8 cellular contexts compared by ENCODE assay signal in genomic region chr16:75148311-75149195, GRCh38. TPM values are rescaled to one million over a fixed set of nuclear protein-coding genes. Genes with fewer than 3 reads are reported as not detected.
DNase-seq lines count a peak whose midpoint lies in the region; ATAC-seq lines count a peak whose summit lies in the region.

ZFP1 (plus strand) TSS chr16:75148524; CDS start chr16:75152952, 4,428 bp downstream.

- ATAC-seq in GM21367 (IDR thresholded peaks at IDR 0.05; ENCODE audit: unreplicated experiment) = peak; percentile 74

- peak within 1 kb of the TSS; percentile 83 for H3K27ac ChIP-seq in effector memory CD4-positive, alpha-beta T cell (ENCODE audit: insufficient read depth, low read length, poor library complexity, severe bottlenecking)

- peak within 1 kb of the TSS; percentile 99 for H3K4me3 ChIP-seq in effector memory CD4-positive, alpha-beta T cell (ENCODE audit: insufficient read depth, low read depth, low read length, poor library complexity, severe bottlenecking)

- H3K27me3 ChIP-seq in effector memory CD4-positive, alpha-beta T cell (replicated peaks; ENCODE audit: control insufficient read depth, insufficient read depth, low read length, poor library complexity, severe bottlenecking) = no peaks in the 10 kb centered on the region

- DNase-seq in COR-L47 (lab: John Stamatoyannopoulos, UW) = peak; percentile 91
- peak; percentile 83 for DNase-seq in HT1080 (ENCODE audit: low read depth)
- peak; percentile 81 to 86 for DNase-seq in NOMO-1 (lab: John Stamatoyannopoulos, UW; ENCODE audit: unreplicated experiment in 2 of 2)
- peak; percentile 99 for DNase-seq in activated CD8-positive, alpha-beta memory T cell treated with anti-CD3 and anti-CD28 coated beads for 24 hours
- DNase-seq in effector memory CD4-positive, alpha-beta T cell = peak; percentile 87 to 90 (median 89)
- peak; percentile 97 for DNase-seq in medulla oblongata (ENCODE audit: extremely low spot score)
- DNase-seq in stimulated activated CD4-positive, alpha-beta T cell treated with anti-CD3 and anti-CD28 coated beads, TNF-alpha, amount 100 ng/mL, for 48 hours (ENCODE audit: low read depth in 3 of 3) = peak; percentile 89 to 95 (median 94)

- H3K36me3 ChIP-seq in effector memory CD4-positive, alpha-beta T cell (ENCODE audit: control insufficient read depth, insufficient read depth, low read length) = peaks cover under 1% of the 10 kb centered on the region

- H3K9me3 ChIP-seq in effector memory CD4-positive, alpha-beta T cell (ENCODE audit: control insufficient read depth, low read length) = peaks cover 8% of the 10 kb centered on the region

- H3K4me1 ChIP-seq in effector memory CD4-positive, alpha-beta T cell (ENCODE audit: control insufficient read depth, insufficient read depth, low read length, poor library complexity, severe bottlenecking) = no peaks in the 10 kb centered on the region

RNA-seq across cellular contexts. Expression of gene ZFP1, which starts in this region (rescaled TPM):
- 9.5 and 13.5 TPM in 2 replicates for total RNA-seq in HT1080 (2014; rRNA removed; shearing (Covaris generic))
- 7.4 and 9.0 TPM in 2 replicates for polyA plus RNA-seq in HT1080 (2015; cell fraction: cytosol; rRNA removed)
- 5.9 and 8.0 TPM in 2 replicates for polyA plus RNA-seq in HT1080 (2015; cell fraction: nucleus; rRNA removed)

Comparison
In these comparisons a context has a peak if more than half of its experiments do, and no peak if none do; other contexts are left out.
1. Peak in every context shown above with its lines: DNase-seq, ATAC-seq, H3K4me3 ChIP-seq and H3K27ac ChIP-seq.